Comparison of ENCODE assay signal across 3 cellular contexts in the genomic region with DNA sequence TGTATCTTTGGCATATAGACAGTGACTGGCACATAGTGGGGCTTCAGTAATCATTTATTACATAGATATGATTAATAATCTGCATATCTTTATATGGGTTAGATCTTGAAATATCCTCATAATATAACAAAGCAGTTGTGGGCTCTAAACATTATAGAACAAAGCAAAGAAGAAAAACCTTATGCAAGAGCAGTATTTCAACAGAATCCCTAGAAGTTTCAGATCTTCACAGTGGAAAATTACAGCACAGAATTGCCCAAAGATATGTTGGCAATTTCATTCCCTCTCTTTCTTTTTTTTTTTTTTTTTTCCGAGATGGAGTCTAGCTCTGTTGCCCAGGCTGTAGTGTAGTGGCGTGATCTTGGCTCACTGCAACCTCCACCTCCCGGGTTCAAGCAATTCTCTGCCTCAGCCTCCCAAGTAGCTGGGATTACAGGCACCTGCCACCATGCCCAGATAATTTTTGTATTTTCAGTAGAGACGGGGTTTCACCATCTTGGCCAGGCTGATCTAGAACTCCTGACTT.
TF ChIP-seq lines count a peak whose summit lies in the region.

No MANE protein-coding gene starts in this region.

TF ChIP-seq in A549, 52 proteins besides CTCF, POLR2A, EP300 and RAD21:
- TF ChIP-seq, protein P1, sequence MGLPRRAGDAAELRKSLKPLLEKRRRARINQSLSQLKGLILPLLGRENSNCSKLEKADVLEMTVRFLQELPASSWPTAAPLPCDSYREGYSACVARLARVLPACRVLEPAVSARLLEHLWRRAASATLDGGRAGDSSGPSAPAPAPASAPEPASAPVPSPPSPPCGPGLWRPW (IDR thresholded peaks at IDR 0.05): peak; percentile 74; the same call in 1 of the 2 replicates
- peak in 1 of 2 experiments; percentile 82; a peak in 2 of 4 replicates for TF ChIP-seq CEBPB (IDR thresholded peaks at IDR 0.05)
- peak in 1 of 2 experiments; percentile 43; a peak in 1 of 5 replicates for TF ChIP-seq JUN (IDR thresholded peaks at IDR 0.05)

TF ChIP-seq in K562, 482 proteins besides CTCF, POLR2A, EP300 and RAD21:
- TF ChIP-seq ZKSCAN1 (IDR thresholded peaks at IDR 0.05; ENCODE audit: low read depth, low read length): peak; percentile 40; the same call in 1 of the 2 replicates

TF ChIP-seq in liver, 16 proteins besides CTCF, POLR2A, EP300 and RAD21:
- peak; percentile 64 for TF ChIP-seq SP1 (IDR thresholded peaks at IDR 0.05)
